In the genomic region with DNA sequence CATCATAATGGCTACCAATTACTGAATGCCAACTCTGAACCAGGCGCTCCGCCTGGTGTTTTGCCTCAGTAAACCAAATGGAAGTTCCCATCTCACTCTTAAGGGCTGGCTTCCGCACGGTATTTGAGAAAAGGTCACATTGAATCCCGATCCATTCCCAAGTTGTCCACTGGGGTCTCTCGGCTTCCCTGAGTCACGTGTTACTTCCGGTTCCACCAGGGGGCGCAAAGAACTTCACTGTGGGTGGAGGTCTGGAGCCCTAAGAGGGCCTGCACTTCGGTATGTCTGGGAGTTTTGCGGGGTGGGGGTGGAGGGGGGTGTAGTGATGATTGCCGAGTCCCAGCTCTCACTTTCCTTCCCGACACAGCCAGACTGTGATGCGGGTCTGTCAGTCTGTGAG, we compare ENCODE assay signal across 9 cellular contexts. TPM values are rescaled to one million over a fixed set of nuclear protein-coding genes. Genes with fewer than 3 reads are reported as not detected.
DNase-seq lines count a peak whose midpoint lies in the region; ATAC-seq, FAIRE-seq and TF ChIP-seq lines count a peak whose summit lies in the region.
"Had no signal": no experiment of that assay in that cellular context is flagged by ENCODE, and none has a peak within 500 bp of the region (broad histone marks: within the 10 kb centered on the region; RNA-seq: fewer than 3 reads in every experiment).

No MANE protein-coding gene starts in this region.

- peak; percentile 8 for DNase-seq in activated CD4-positive, alpha-beta memory T cell treated with anti-CD3 and anti-CD28 coated beads for 36 hours
- no peak for DNase-seq in activated CD4-positive, alpha-beta memory T cell treated with anti-CD3 and anti-CD28 coated beads, Interleukin-2, amount 10 ng/mL, durations not matched to agents 7 days and 5 days
- DNase-seq in K562 (ENCODE audit: extremely low read depth in 1 of 4, low spot score in 3 of 4) = peak; percentile 24 to 50 (median 42)
- no peak for DNase-seq in smooth muscle cell (lab: John Stamatoyannopoulos, UW; ENCODE audit: unreplicated experiment)
- DNase-seq in foreskin melanocyte = no peak

- H3F3A ChIP-seq in smooth muscle cell (ENCODE audit: low read depth) = no peaks in the 10 kb centered on the region

- H2AFZ ChIP-seq in KMS-11 (ENCODE audit: low read depth) (no peak overlapping the region), K562 (ENCODE audit: low read depth, low read length) (no peak overlapping the region), smooth muscle cell (ENCODE audit: low read depth) (no peak overlapping the region)

- TF ChIP-seq RAD21 in K562 (CRISPR knock-in tag; conservative IDR thresholded peaks at IDR 0.05 in 1 of 2, IDR thresholded peaks at IDR 0.05 in 1 of 2) = no peak

- no peak overlapping the region for H3K4me3 ChIP-seq in KMS-11 (IDR thresholded peaks at IDR 0.05; ENCODE audit: insufficient read depth, low read depth, low read length)
- no peak overlapping the region for H3K4me3 ChIP-seq in K562
- H3K4me3 ChIP-seq in smooth muscle cell = no peak overlapping the region
- H3K4me3 ChIP-seq: ovary had no signal

- POLR2A ChIA-PET in activated CD4-positive, alpha-beta memory T cell treated with anti-CD3 and anti-CD28 coated beads for 36 hours (lab: Charles Lee) = interaction anchor here (0.6 kb wide), 2 partner anchors 426 to 612 kb away, joined by 3 read pairs; no protein-coding TSS in a partner anchor
- POLR2A ChIA-PET in activated CD4-positive, alpha-beta memory T cell treated with anti-CD3 and anti-CD28 coated beads, Interleukin-2, amount 10 ng/mL, durations not matched to agents 7 days and 5 days (lab: Charles Lee) = no interaction called here
- POLR2A ChIA-PET in K562 (lab: Yijun Ruan, JAX) = interaction anchor here (0.7 kb wide), 1 partner anchor 9 kb away, joined by 4 read pairs; no protein-coding TSS in a partner anchor

- H3K4me1 ChIP-seq in KMS-11 (ENCODE audit: low read depth, poor library complexity, severe bottlenecking) (no peaks in the 10 kb centered on the region), K562 (replicated peaks in 1 of 2; ENCODE audit: control insufficient read depth in 2 of 2, insufficient read depth in 2 of 2, low read length in 2 of 2) (no peaks in the 10 kb centered on the region), smooth muscle cell (ENCODE audit: low read depth) (no peaks in the 10 kb centered on the region)

- no peak overlapping the region for H3K27ac ChIP-seq in KMS-11
- H3K27ac ChIP-seq in K562 (ENCODE audit: extremely low read depth, low read depth, low read length) = no peak overlapping the region
- H3K27ac ChIP-seq in smooth muscle cell (ENCODE audit: low read depth) = no peak overlapping the region
- H3K27ac ChIP-seq: ovary had no signal

- H3K36me3 ChIP-seq in KMS-11 (ENCODE audit: insufficient read depth) (no peaks in the 10 kb centered on the region), K562 (ENCODE audit: control insufficient read depth, insufficient read depth, low read length) (no peaks in the 10 kb centered on the region), smooth muscle cell (ENCODE audit: low read depth) (no peaks in the 10 kb centered on the region)
- H3K36me3 ChIP-seq: ovary had no signal

- H3K27me3 Mint-ChIP-seq in activated CD4-positive, alpha-beta memory T cell treated with anti-CD3 and anti-CD28 coated beads for 36 hours = no peaks in the 10 kb centered on the region
- H3K27me3 Mint-ChIP-seq in activated CD4-positive, alpha-beta memory T cell treated with anti-CD3 and anti-CD28 coated beads, Interleukin-2, amount 10 ng/mL, durations not matched to agents 7 days and 5 days = peaks cover 4% of the 10 kb centered on the region

- no peak for TF ChIP-seq POLR2A in K562 (conservative IDR thresholded peaks at IDR 0.05)

- H4K20me1 ChIP-seq in KMS-11 (ENCODE audit: insufficient read depth) (no peaks in the 10 kb centered on the region), K562 (replicated peaks; ENCODE audit: control insufficient read depth, insufficient read depth, low read length) (no peaks in the 10 kb centered on the region), smooth muscle cell (ENCODE audit: low read depth) (no peaks in the 10 kb centered on the region)

- no peaks in the 10 kb centered on the region for H3K4me1 Mint-ChIP-seq in activated CD4-positive, alpha-beta memory T cell treated with anti-CD3 and anti-CD28 coated beads for 36 hours (ENCODE audit: low read depth)
- no peaks in the 10 kb centered on the region for H3K4me1 Mint-ChIP-seq in activated CD4-positive, alpha-beta memory T cell treated with anti-CD3 and anti-CD28 coated beads, Interleukin-2, amount 10 ng/mL, durations not matched to agents 7 days and 5 days

- H3K4me2 ChIP-seq in KMS-11 (no peak overlapping the region), K562 (ENCODE audit: insufficient read depth, low read length) (no peak overlapping the region), smooth muscle cell (no peak overlapping the region)

- BruUV-seq in K562 (replicated peaks; lab: Mats Ljungman, UMichigan) = no TSS peak

- no peak overlapping the region for H3K4me3 Mint-ChIP-seq in activated CD4-positive, alpha-beta memory T cell treated with anti-CD3 and anti-CD28 coated beads for 36 hours
- H3K4me3 Mint-ChIP-seq in activated CD4-positive, alpha-beta memory T cell treated with anti-CD3 and anti-CD28 coated beads, Interleukin-2, amount 10 ng/mL, durations not matched to agents 7 days and 5 days = no peak overlapping the region

- TF ChIP-seq CTCF in KMS-11 (conservative IDR thresholded peaks at IDR 0.05; ENCODE audit: low read depth, low read length) = peak; percentile 40; the same call in 1 of the 2 replicates
- TF ChIP-seq CTCF in K562 (IDR thresholded peaks at IDR 0.05 in 2 of 3, conservative IDR thresholded peaks at IDR 0.05 in 1 of 3; ENCODE audit: insufficient read depth in 2 of 3, low read depth in 1 of 3, low read length in 3 of 3) = peak; percentile 54 to 98 (median 77)
- peak; percentile 11 for TF ChIP-seq CTCF in smooth muscle cell (IDR thresholded peaks at IDR 0.05; ENCODE audit: borderline replicate concordance, insufficient read depth, poor library complexity, severe bottlenecking)

- in situ Hi-C loops in K562 (cut with MboI) = no loop called here

- H3K9me3 Mint-ChIP-seq in activated CD4-positive, alpha-beta memory T cell treated with anti-CD3 and anti-CD28 coated beads for 36 hours = no peaks in the 10 kb centered on the region
- H3K9me3 Mint-ChIP-seq in activated CD4-positive, alpha-beta memory T cell treated with anti-CD3 and anti-CD28 coated beads, Interleukin-2, amount 10 ng/mL, durations not matched to agents 7 days and 5 days = no peaks in the 10 kb centered on the region

- H3K27ac Mint-ChIP-seq in activated CD4-positive, alpha-beta memory T cell treated with anti-CD3 and anti-CD28 coated beads for 36 hours = no peak overlapping the region
- no peak overlapping the region for H3K27ac Mint-ChIP-seq in activated CD4-positive, alpha-beta memory T cell treated with anti-CD3 and anti-CD28 coated beads, Interleukin-2, amount 10 ng/mL, durations not matched to agents 7 days and 5 days

- peak; percentile 82 for ATAC-seq in K562
- no peak for ATAC-seq in GM19395 (IDR thresholded peaks at IDR 0.05; ENCODE audit: unreplicated experiment)
- ATAC-seq in GM18520 (IDR thresholded peaks at IDR 0.05; ENCODE audit: unreplicated experiment) = no peak

- 2% methylated on average over 13 of the region's 14 CpGs for whole genome bisulfite sequencing in K562 (ENCODE audit: insufficient coverage, low coverage, missing lambda C conversion rate)
- WGBS in smooth muscle cell (ENCODE audit: low lambda C conversion rate) = 70% methylated on average over 14 of the region's 14 CpGs

- no peaks in the 10 kb centered on the region for H3K79me2 ChIP-seq in KMS-11 (ENCODE audit: insufficient read depth, low read depth)
- H3K79me2 ChIP-seq in K562 (ENCODE audit: control insufficient read depth, insufficient read depth, low read length) = no peaks in the 10 kb centered on the region
- H3K79me2 ChIP-seq in smooth muscle cell (ENCODE audit: low read depth) = no peaks in the 10 kb centered on the region

- CTCF ChIA-PET in activated CD4-positive, alpha-beta memory T cell treated with anti-CD3 and anti-CD28 coated beads for 36 hours (lab: Charles Lee) = no interaction called here
- CTCF ChIA-PET in activated CD4-positive, alpha-beta memory T cell treated with anti-CD3 and anti-CD28 coated beads, Interleukin-2, amount 10 ng/mL, durations not matched to agents 7 days and 5 days (lab: Charles Lee) = no interaction called here
- CTCF ChIA-PET in K562 (lab: Yijun Ruan, JAX; ENCODE audit: low intra/inter-chr PET ratio) = no interaction called here

- no peaks in the 10 kb centered on the region for H3K9me3 ChIP-seq in K562 (replicated peaks; ENCODE audit: control insufficient read depth, insufficient read depth, low read depth, low read length)
- no peaks in the 10 kb centered on the region for H3K9me3 ChIP-seq in smooth muscle cell (replicated peaks; ENCODE audit: low read depth)
- H3K9me3 ChIP-seq: ovary had no signal

- H3K9ac ChIP-seq in KMS-11 (no peak overlapping the region), K562 (ENCODE audit: insufficient read depth in 1 of 2, low read depth in 2 of 2, low read length in 2 of 2) (no peak overlapping the region), smooth muscle cell (ENCODE audit: low read depth) (no peak overlapping the region)

- TF ChIP-seq EP300 in K562 (IDR thresholded peaks at IDR 0.05; ENCODE audit: low read length) = no peak

- no peak for FAIRE-seq in K562 (lab: Jason Lieb, UNC)

- H3K9me1 ChIP-seq in K562 (ENCODE audit: control insufficient read depth, insufficient read depth, low read length) = no peaks in the 10 kb centered on the region

- H3K36me3 Mint-ChIP-seq in activated CD4-positive, alpha-beta memory T cell treated with anti-CD3 and anti-CD28 coated beads for 36 hours = no peaks in the 10 kb centered on the region
- H3K36me3 Mint-ChIP-seq in activated CD4-positive, alpha-beta memory T cell treated with anti-CD3 and anti-CD28 coated beads, Interleukin-2, amount 10 ng/mL, durations not matched to agents 7 days and 5 days (ENCODE audit: low read depth) = no peaks in the 10 kb centered on the region

- H3K27me3 ChIP-seq in KMS-11 (ENCODE audit: insufficient read depth, low read depth) (no peaks in the 10 kb centered on the region), K562 (ENCODE audit: control insufficient read depth in 2 of 2, insufficient read depth in 2 of 2, low read length in 2 of 2) (no peaks in the 10 kb centered on the region), smooth muscle cell (ENCODE audit: low read depth) (no peaks in the 10 kb centered on the region)
- H3K27me3 ChIP-seq: ovary had no signal

- intact Hi-C loops in activated CD4-positive, alpha-beta memory T cell treated with anti-CD3 and anti-CD28 coated beads for 36 hours (cut with micrococcal nuclease) = no loop called here
- intact Hi-C loops in K562 (cut with micrococcal nuclease) = no loop called here

RNA-seq across cellular contexts. Expression of gene NHS, which starts 13.4 kb away (rescaled TPM):
- total RNA-seq in activated CD4-positive, alpha-beta memory T cell treated with anti-CD3 and anti-CD28 coated beads for 36 hours = 1 to 10 TPM; 4.8 to 5.0 TPM
- under 1 TPM; 0.43 to 0.71 TPM for total RNA-seq in activated CD4-positive, alpha-beta memory T cell treated with anti-CD3 and anti-CD28 coated beads, Interleukin-2, amount 10 ng/mL, durations not matched to agents 7 days and 5 days
- total RNA-seq in K562 (2011; cell fraction: chromatin; rRNA removed; ENCODE audit: low replicate concordance) = not detected in 2 replicates
- not detected in 2 replicates for total RNA-seq in K562 (2011; cell fraction: nucleolus; rRNA removed)
- not detected in 2 replicates for total RNA-seq in K562 (2011; cell fraction: nucleoplasm; rRNA removed)
- total RNA-seq in K562 (2014; rRNA removed) = not detected in 2 replicates
- not detected in 2 replicates for total RNA-seq in K562 (2014; rRNA removed; fragmentation: Illumina TruSeq; extraction: Trizol)
- total RNA-seq in K562 (2015; rRNA removed; fragmentation: Illumina TruSeq; extraction: Trizol) = not detected in 2 replicates
- total RNA-seq in K562 (2021) = 0.02 TPM in 1 of 2 replicates, not detected in the other
- polyA plus RNA-seq in K562 (2011; rRNA removed) = not detected in 2 replicates
- not detected in 2 replicates for polyA plus RNA-seq in K562 (2011; cell fraction: cytosol; rRNA removed)
- not detected in 2 replicates for polyA plus RNA-seq in K562 (2011; cell fraction: nucleus; rRNA removed)
- polyA plus RNA-seq in K562 (2012) = not detected in 2 replicates
- not detected in 2 replicates for polyA plus RNA-seq in K562 (2014; fragmentation: Illumina TruSeq; extraction: Trizol)
- not detected for polyA plus RNA-seq in K562 (2014; fragmentation: Nextera tagmentation; extraction: Ambion mirVana)
- not detected in 2 replicates for polyA plus RNA-seq in K562 (2014; rRNA removed)
- polyA minus RNA-seq in K562 (2011; rRNA and poly(A)+ RNA removed) = not detected in 2 replicates
- not detected in 2 replicates for polyA minus RNA-seq in K562 (2011; cell fraction: cytosol; rRNA and poly(A)+ RNA removed)
- polyA minus RNA-seq in K562 (2011; cell fraction: nucleus; rRNA and poly(A)+ RNA removed) = not detected in 2 replicates
- 9.6 and 12.9 TPM in 2 replicates for total RNA-seq in smooth muscle cell
- 2.6 and 3.2 TPM in 2 replicates for polyA plus RNA-seq in smooth muscle cell

Comparison
In these comparisons a context has a peak if more than half of its experiments do, and no peak if none do; other contexts are left out.
1. DNase-seq: peak in activated CD4-positive, alpha-beta memory T cell treated with anti-CD3 and anti-CD28 coated beads for 36 hours (single experiment) and K562 (4 of 4); none in activated CD4-positive, alpha-beta memory T cell treated with anti-CD3 and anti-CD28 coated beads, Interleukin-2, amount 10 ng/mL, durations not matched to agents 7 days and 5 days (single experiment), smooth muscle cell (single experiment) and foreskin melanocyte (single experiment).
2. CTCF ChIP-seq: peak in every context shown above with its lines; median percentile 77 in K562; 40 in KMS-11; 11 in smooth muscle cell.